18 cellular contexts compared by ENCODE assay signal in genomic region chr9:82681809-82682208, GRCh38.
DNase-seq lines count a peak whose midpoint lies in the region; ATAC-seq and TF ChIP-seq lines count a peak whose summit lies in the region.
"Had no signal": no experiment of that assay in that cellular context is flagged by ENCODE, and none has a peak within 500 bp of the region (broad histone marks: within the 10 kb centered on the region; RNA-seq: fewer than 3 reads in every experiment).

No MANE protein-coding gene starts in this region.

- no peaks in the 10 kb centered on the region for H3K36me3 Mint-ChIP-seq in neural progenitor cell
- H3K36me3 Mint-ChIP-seq: CD8-positive, alpha-beta T cell had no signal

- H3F3A ChIP-seq in neural progenitor cell (ENCODE audit: low read depth): no peaks in the 10 kb centered on the region

- H3K9me3 Mint-ChIP-seq in neural progenitor cell: peaks cover 2% of the 10 kb centered on the region

- H3K27ac ChIP-seq in 22Rv1 (peak overlapping the region; percentile 47), C4-2B (peak overlapping the region; percentile 47; the same call in 1 of the 2 replicates), VCaP (peak overlapping the region; percentile 54), neural progenitor cell (no peak overlapping the region), right cardiac atrium (ENCODE audit: low read length) (no peak overlapping the region)
- H3K27ac ChIP-seq: A549, BLaER1, HL-60 had no signal

- H3K79me2 ChIP-seq in neural progenitor cell (ENCODE audit: low read depth): no peaks in the 10 kb centered on the region

- H3K27me3 Mint-ChIP-seq in neural progenitor cell (ENCODE audit: insufficient read depth, low read depth): no peaks in the 10 kb centered on the region

- H3K4me1 Mint-ChIP-seq in neural progenitor cell: no peaks in the 10 kb centered on the region

- H3K4me3 ChIP-seq in neural progenitor cell (no peak overlapping the region), right cardiac atrium (ENCODE audit: low read length) (no peak overlapping the region)
- H3K4me3 ChIP-seq: A549, BLaER1, K562 had no signal

- TF ChIP-seq CTCF in 22Rv1 (IDR thresholded peaks at IDR 0.05) (no peak), C4-2B (conservative IDR thresholded peaks at IDR 0.05) (no peak), VCaP (conservative IDR thresholded peaks at IDR 0.05) (no peak), neural progenitor cell (IDR thresholded peaks at IDR 0.05) (no peak)

- ATAC-seq in right cardiac atrium: no peak
- no peak for ATAC-seq in GM19395 (IDR thresholded peaks at IDR 0.05; ENCODE audit: unreplicated experiment)
- ATAC-seq: A549; CD8-positive, alpha-beta T cell; HCT116; K562 had no signal

- peak overlapping the region; percentile 26 for H2AFZ ChIP-seq in neural progenitor cell (replicated peaks)

- H3K36me3 ChIP-seq in neural progenitor cell: no peaks in the 10 kb centered on the region
- H3K36me3 ChIP-seq: BLaER1 had no signal

- H3K4me1 ChIP-seq in neural progenitor cell (peaks cover 7% of the 10 kb centered on the region), right cardiac atrium (ENCODE audit: control insufficient read depth, insufficient read depth, low read length) (no peaks in the 10 kb centered on the region)
- H3K4me1 ChIP-seq: A549, BLaER1 had no signal

- no peak for DNase-seq in neural progenitor cell (ENCODE audit: low spot score)
- DNase-seq in iPS-NIHi11 (ENCODE audit: low spot score): no peak
- no peak for DNase-seq in right cardiac atrium
- DNase-seq: Calu3; CD8-positive, alpha-beta T cell; GF-D8; H7; HFFc6; IMR-90 had no signal

- intact Hi-C loops in right cardiac atrium (cut with DNase I): no loop called here

- no peak overlapping the region for H3K27ac Mint-ChIP-seq in neural progenitor cell
- H3K27ac Mint-ChIP-seq: CD8-positive, alpha-beta T cell; HFFc6 had no signal

- no peak overlapping the region for H3K4me3 Mint-ChIP-seq in neural progenitor cell
- H3K4me3 Mint-ChIP-seq: CD8-positive, alpha-beta T cell; HFFc6 had no signal

- H3K9me3 ChIP-seq in neural progenitor cell (ENCODE audit: low read depth): no peaks in the 10 kb centered on the region
- H3K9me3 ChIP-seq in right cardiac atrium (ENCODE audit: control insufficient read depth, low read length): no peaks in the 10 kb centered on the region
- H3K9me3 ChIP-seq: A549 had no signal

- H3K4me2 ChIP-seq in neural progenitor cell: no peak overlapping the region
- H3K4me2 ChIP-seq: A549 had no signal

- H3K27me3 ChIP-seq in neural progenitor cell (no peaks in the 10 kb centered on the region), right cardiac atrium (ENCODE audit: control insufficient read depth, insufficient read depth) (no peaks in the 10 kb centered on the region)
- H3K27me3 ChIP-seq: BLaER1 had no signal

- no peak overlapping the region for H3K9ac ChIP-seq in neural progenitor cell
- H3K9ac ChIP-seq: BLaER1 had no signal

- H4K20me1 ChIP-seq in neural progenitor cell (ENCODE audit: low read depth): no peaks in the 10 kb centered on the region
- H4K20me1 ChIP-seq: BLaER1 had no signal

Comparison
In these comparisons a context has a peak if more than half of its experiments do, and no peak if none do; other contexts are left out.
1. H3K27ac ChIP-seq: peak in 22Rv1 (single experiment), C4-2B (single experiment) and VCaP (single experiment); none in neural progenitor cell (single experiment) and right cardiac atrium (single experiment).